In genomic region chrX:125436855-125437254, GRCh38 we compare ENCODE assay signal across 10 cellular contexts.
A peak's percentile ranks its signal among the peaks of the same experiment; 100 is the strongest.
DNase-seq lines count a peak whose midpoint lies in the region; ATAC-seq, FAIRE-seq and TF ChIP-seq lines count a peak whose summit lies in the region.
"Had no signal": no experiment of that assay in that cellular context is flagged by ENCODE, and none has a peak within 500 bp of the region (broad histone marks: within the 10 kb centered on the region; RNA-seq: fewer than 3 reads in every experiment).

No MANE protein-coding gene starts in this region.

- H3K27ac ChIP-seq in Karpas-422 (ENCODE audit: low read length), result no peak overlapping the region
- no peak overlapping the region for H3K27ac ChIP-seq in GM12878 (ENCODE audit: control insufficient read depth, insufficient read depth)
- no peak overlapping the region for H3K27ac ChIP-seq in parathyroid adenoma

- no peaks in the 10 kb centered on the region; the same call in 1 of the 2 replicates for H3K9me3 ChIP-seq in Karpas-422 (ENCODE audit: low read length)
- no peaks in the 10 kb centered on the region for H3K9me3 ChIP-seq in GM12878 (replicated peaks; ENCODE audit: control insufficient read depth, insufficient read depth, low read length)
- no peaks in the 10 kb centered on the region for H3K9me3 ChIP-seq in parathyroid adenoma (ENCODE audit: control insufficient read depth, low read length)

- ATAC-seq in GM12878 (peak; percentile 62), GM21723 (IDR thresholded peaks at IDR 0.05; ENCODE audit: unreplicated experiment) (no peak), GM18907 (IDR thresholded peaks at IDR 0.05; ENCODE audit: unreplicated experiment) (no peak)

- no peak for FAIRE-seq in GM12878 (lab: Jason Lieb, UNC)
- FAIRE-seq: RCC 7860 had no signal

- no peaks in the 10 kb centered on the region for H3K79me2 ChIP-seq in Karpas-422 (ENCODE audit: low read length)
- no peaks in the 10 kb centered on the region for H3K79me2 ChIP-seq in GM12878 (ENCODE audit: control insufficient read depth, insufficient read depth, low read length)
- no peaks in the 10 kb centered on the region for H3K79me2 ChIP-seq in parathyroid adenoma

- DNase-seq in NCI-H748 (lab: John Stamatoyannopoulos, UW; ENCODE audit: unreplicated experiment) (peak; percentile 48), NCI-H748 treated with DMSO at 0.1 percent for 48 hours (lab: John Stamatoyannopoulos, UW) (no peak), Karpas-422 (peak; percentile 86), GM12878 (ENCODE audit: low read depth, low spot score) (no peak), NCI-H345 treated with DMSO at 0.1 percent for 48 hours (lab: John Stamatoyannopoulos, UW; ENCODE audit: unreplicated experiment) (no peak)
- DNase-seq: activated T-cell treated with anti-CD3 and anti-CD28 coated beads, Interleukin-2, amount 50 U/mL, for 24 hours had no signal

- no TSS peak for BruUV-seq in GM12878 (replicated peaks; lab: Mats Ljungman, UMichigan)

- CTCF ChIA-PET in GM12878 (lab: Yijun Ruan, JAX), result interaction anchor here (0.9 to 1.7 kb wide), 6 partner anchors 8 to 704 kb away, joined by 3 to 8 read pairs (median 4); no protein-coding TSS in a partner anchor

- TF ChIP-seq CTCF in GM12878 (IDR thresholded peaks at IDR 0.05 in 2 of 3, conservative IDR thresholded peaks at IDR 0.05 in 1 of 3; ENCODE audit: control insufficient read depth in 2 of 3, extremely low read depth in 1 of 3, insufficient read depth in 1 of 3, low read depth in 3 of 3, low read length in 3 of 3) (peak; percentile 22 to 40 (median 29); a peak in 3 of 6 replicates), parathyroid adenoma (IDR thresholded peaks at IDR 0.05) (peak; percentile 43)

- H3K4me2 ChIP-seq in Karpas-422 (ENCODE audit: low read depth, low read length, poor library complexity, severe bottlenecking) (no peak overlapping the region), GM12878 (ENCODE audit: control insufficient read depth, insufficient read depth) (no peak overlapping the region), parathyroid adenoma (ENCODE audit: low read length) (no peak overlapping the region)

- no peak for TF ChIP-seq EP300 in GM12878 (IDR thresholded peaks at IDR 0.05; ENCODE audit: borderline replicate concordance in 1 of 2, control insufficient read depth in 1 of 2, low read depth in 2 of 2, low read length in 2 of 2)

- peak; percentile 40; the same call in 1 of the 2 replicates for TF ChIP-seq RAD21 in GM12878 (IDR thresholded peaks at IDR 0.05; ENCODE audit: insufficient read depth, low read depth, low read length)

- H3K4me1 ChIP-seq in Karpas-422 (ENCODE audit: low read length), result peaks cover 22% of the 10 kb centered on the region
- H3K4me1 ChIP-seq in GM12878 (ENCODE audit: control insufficient read depth, insufficient read depth, low read length), result no peaks in the 10 kb centered on the region
- H3K4me1 ChIP-seq in parathyroid adenoma, result no peaks in the 10 kb centered on the region

- SMC1A ChIA-PET in GM12878 (lab: Charles Lee; ENCODE audit: uncharacterized antibody, unreplicated experiment), result no interaction called here

- no peak for TF ChIP-seq POLR2A in GM12878 (IDR thresholded peaks at IDR 0.05; ENCODE audit: low read depth, low read length)

- H3K36me3 ChIP-seq in Karpas-422 (ENCODE audit: insufficient read depth, low read length) (no peaks in the 10 kb centered on the region), GM12878 (ENCODE audit: control insufficient read depth in 2 of 2, insufficient read depth in 2 of 2, low read length in 1 of 2) (no peaks in the 10 kb centered on the region), parathyroid adenoma (ENCODE audit: control insufficient read depth, insufficient read depth, low read length) (no peaks in the 10 kb centered on the region)

- RAD21 ChIA-PET in GM12878 (lab: Charles Lee; ENCODE audit: unreplicated experiment), result no interaction called here

- H4K20me1 ChIP-seq in Karpas-422 (ENCODE audit: insufficient read depth, low read depth, low read length) (no peaks in the 10 kb centered on the region), GM12878 (ENCODE audit: control insufficient read depth, insufficient read depth) (no peaks in the 10 kb centered on the region)

- intact Hi-C loops in GM12878 (cut with micrococcal nuclease; ENCODE audit: unreplicated experiment), result loop anchor here (5.0 kb wide), 1 partner anchor 210 kb away; no protein-coding TSS in a partner anchor

- H3K9ac ChIP-seq in Karpas-422 (ENCODE audit: low read length) (no peak overlapping the region), GM12878 (ENCODE audit: control insufficient read depth, insufficient read depth, low read length) (no peak overlapping the region), parathyroid adenoma (no peak overlapping the region)

- H2AFZ ChIP-seq in Karpas-422 (ENCODE audit: low read length) (0 out of 2 replicates have a peak overlapping the region, but pooled peaks have one; percentile 32), GM12878 (ENCODE audit: control insufficient read depth, low read depth, low read length) (no peak overlapping the region), parathyroid adenoma (no peak overlapping the region)

- no peak overlapping the region for H3K4me3 ChIP-seq in Karpas-422 (ENCODE audit: low read length)
- no peak overlapping the region for H3K4me3 ChIP-seq in GM12878
- H3K4me3 ChIP-seq in parathyroid adenoma (ENCODE audit: low read depth, low read length), result no peak overlapping the region

- POLR2A ChIA-PET in GM12878 (lab: Charles Lee), result no interaction called here

- no peaks in the 10 kb centered on the region for H3K27me3 ChIP-seq in Karpas-422 (ENCODE audit: low read length)
- no peaks in the 10 kb centered on the region for H3K27me3 ChIP-seq in GM12878 (replicated peaks in 1 of 2; ENCODE audit: control insufficient read depth in 2 of 2, insufficient read depth in 2 of 2, low read length in 1 of 2)
- H3K27me3 ChIP-seq in parathyroid adenoma (ENCODE audit: control insufficient read depth, insufficient read depth, low read length), result no peaks in the 10 kb centered on the region

- H3K9me2 ChIP-seq in Karpas-422 (replicated peaks; ENCODE audit: insufficient read depth, low read length), result no peaks in the 10 kb centered on the region

- in situ Hi-C loops in GM12878 (cut with MboI), result no loop called here

TF ChIP-seq in GM12878, 131 proteins besides CTCF, POLR2A, EP300 and RAD21 (continues in another document):
- no peak for TF ChIP-seq MYB (IDR thresholded peaks at IDR 0.05; ENCODE audit: borderline replicate concordance, low read depth, low read length)
- no peak for TF ChIP-seq ZNF687 (IDR thresholded peaks at IDR 0.05)
- no peak for TF ChIP-seq POU2F2 (IDR thresholded peaks at IDR 0.05; ENCODE audit: borderline replicate concordance, low read depth, low read length)
- TF ChIP-seq ZNF384 (IDR thresholded peaks at IDR 0.05; ENCODE audit: borderline replicate concordance, low read depth, low read length), result no peak
- TF ChIP-seq, protein P1, sequence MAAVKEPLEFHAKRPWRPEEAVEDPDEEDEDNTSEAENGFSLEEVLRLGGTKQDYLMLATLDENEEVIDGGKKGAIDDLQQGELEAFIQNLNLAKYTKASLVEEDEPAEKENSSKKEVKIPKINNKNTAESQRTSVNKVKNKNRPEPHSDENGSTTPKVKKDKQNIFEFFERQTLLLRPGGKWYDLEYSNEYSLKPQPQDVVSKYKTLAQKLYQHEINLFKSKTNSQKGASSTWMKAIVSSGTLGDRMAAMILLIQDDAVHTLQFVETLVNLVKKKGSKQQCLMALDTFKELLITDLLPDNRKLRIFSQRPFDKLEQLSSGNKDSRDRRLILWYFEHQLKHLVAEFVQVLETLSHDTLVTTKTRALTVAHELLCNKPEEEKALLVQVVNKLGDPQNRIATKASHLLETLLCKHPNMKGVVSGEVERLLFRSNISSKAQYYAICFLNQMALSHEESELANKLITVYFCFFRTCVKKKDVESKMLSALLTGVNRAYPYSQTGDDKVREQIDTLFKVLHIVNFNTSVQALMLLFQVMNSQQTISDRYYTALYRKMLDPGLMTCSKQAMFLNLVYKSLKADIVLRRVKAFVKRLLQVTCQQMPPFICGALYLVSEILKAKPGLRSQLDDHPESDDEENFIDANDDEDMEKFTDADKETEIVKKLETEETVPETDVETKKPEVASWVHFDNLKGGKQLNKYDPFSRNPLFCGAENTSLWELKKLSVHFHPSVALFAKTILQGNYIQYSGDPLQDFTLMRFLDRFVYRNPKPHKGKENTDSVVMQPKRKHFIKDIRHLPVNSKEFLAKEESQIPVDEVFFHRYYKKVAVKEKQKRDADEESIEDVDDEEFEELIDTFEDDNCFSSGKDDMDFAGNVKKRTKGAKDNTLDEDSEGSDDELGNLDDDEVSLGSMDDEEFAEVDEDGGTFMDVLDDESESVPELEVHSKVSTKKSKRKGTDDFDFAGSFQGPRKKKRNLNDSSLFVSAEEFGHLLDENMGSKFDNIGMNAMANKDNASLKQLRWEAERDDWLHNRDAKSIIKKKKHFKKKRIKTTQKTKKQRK (IDR thresholded peaks at IDR 0.05; ENCODE audit: low read depth, low read length), result no peak

Comparison
In these comparisons a context has a peak if more than half of its experiments do, and no peak if none do; other contexts are left out.
1. DNase-seq: peak in NCI-H748 (single experiment) and Karpas-422 (single experiment); none in NCI-H748 treated with DMSO at 0.1 percent for 48 hours (single experiment), GM12878 (single experiment) and NCI-H345 treated with DMSO at 0.1 percent for 48 hours (single experiment).